In genomic region chr14:65074449-65075155, GRCh38 we compare ENCODE assay signal across 1 cellular context.
TF ChIP-seq lines count a peak whose summit lies in the region.

No MANE protein-coding gene starts in this region.

TF ChIP-seq in liver, 16 proteins besides CTCF, POLR2A, EP300 and RAD21 (continued from another document):
- TF ChIP-seq REST (IDR thresholded peaks at IDR 0.05) (no peak), EGR1 (IDR thresholded peaks at IDR 0.05; ENCODE audit: low read depth in 2 of 2) (no peak), TAF1 (conservative IDR thresholded peaks at IDR 0.05) (no peak)
